Comparison of ENCODE assay signal across 2 cellular contexts in genomic region chr5:109354761-109355160, GRCh38.
TF ChIP-seq lines count a peak whose summit lies in the region.

No MANE protein-coding gene starts in this region.

TF ChIP-seq in SK-N-SH treated with all-trans-retinoic acid at 6 μM for 48 hours, 23 proteins besides CTCF, POLR2A, EP300 and RAD21 (continued from another document):
- TF ChIP-seq CREB5 (CRISPR knock-in tag; IDR thresholded peaks at IDR 0.05; ENCODE audit: low read depth) = no peak
- no peak for TF ChIP-seq TOX (CRISPR knock-in tag; IDR thresholded peaks at IDR 0.05; ENCODE audit: borderline replicate concordance)
- no peak for TF ChIP-seq SNAI2 (CRISPR knock-in tag; IDR thresholded peaks at IDR 0.05)
- TF ChIP-seq RARB (CRISPR knock-in tag; IDR thresholded peaks at IDR 0.05) = no peak
- no peak for TF ChIP-seq ZNF8 (CRISPR knock-in tag; IDR thresholded peaks at IDR 0.05)
- no peak for TF ChIP-seq TSHZ2 (CRISPR knock-in tag; IDR thresholded peaks at IDR 0.05)
- TF ChIP-seq TCF4 (CRISPR knock-in tag; IDR thresholded peaks at IDR 0.05; ENCODE audit: borderline replicate concordance) = no peak
- no peak for TF ChIP-seq PPARA (CRISPR knock-in tag; IDR thresholded peaks at IDR 0.05; ENCODE audit: borderline replicate concordance)
- TF ChIP-seq ISL1 (CRISPR knock-in tag; IDR thresholded peaks at IDR 0.05) = no peak

TF ChIP-seq in SK-N-SH, 30 proteins besides CTCF, POLR2A, EP300 and RAD21 (continued from another document):
- no peak for TF ChIP-seq USF1 (IDR thresholded peaks at IDR 0.05; ENCODE audit: borderline replicate concordance, low read depth)
- no peak for TF ChIP-seq PBX3 (IDR thresholded peaks at IDR 0.05)
- TF ChIP-seq SMC3 (IDR thresholded peaks at IDR 0.05; ENCODE audit: low read depth, low read length) = no peak
- no peak for TF ChIP-seq CHD2 (IDR thresholded peaks at IDR 0.05; ENCODE audit: low read length, partially characterized antibody)
- no peak for TF ChIP-seq TEAD4 (IDR thresholded peaks at IDR 0.05; ENCODE audit: borderline replicate concordance, insufficient read depth)
